In the genomic region with DNA sequence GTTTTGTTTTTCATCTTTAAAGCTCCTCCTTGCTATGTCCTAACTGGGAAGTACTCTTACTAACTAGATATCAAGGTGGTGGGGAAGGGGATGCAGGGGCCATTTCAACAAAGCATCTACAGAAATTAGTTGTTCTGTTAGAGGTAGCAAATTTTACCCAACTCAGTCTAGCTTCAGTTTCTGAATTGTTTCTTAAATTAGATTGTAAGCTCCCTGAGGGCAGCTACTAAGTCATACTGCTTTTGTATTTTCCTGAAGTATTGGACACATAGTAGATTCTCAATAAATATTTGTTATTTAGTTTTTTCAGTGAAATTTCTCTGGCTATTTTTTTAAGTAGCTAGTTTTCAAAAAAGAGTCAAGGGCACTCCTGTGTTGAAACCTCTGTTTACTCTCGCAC, we compare ENCODE assay signal across 12 cellular contexts. TPM values are rescaled to one million over a fixed set of nuclear protein-coding genes. Genes with fewer than 3 reads are reported as not detected.
DNase-seq lines count a peak whose midpoint lies in the region; ATAC-seq, FAIRE-seq and TF ChIP-seq lines count a peak whose summit lies in the region.
"Had no signal": no experiment of that assay in that cellular context is flagged by ENCODE, and none has a peak within 500 bp of the region (broad histone marks: within the 10 kb centered on the region; RNA-seq: fewer than 3 reads in every experiment).

No MANE protein-coding gene starts in this region.

- FAIRE-seq in HepG2 (lab: Jason Lieb, UNC) = no peak

- TF ChIP-seq EP300 in HepG2 (IDR thresholded peaks at IDR 0.05; ENCODE audit: low read depth in 2 of 2, low read length in 2 of 2) (no peak), HepG2 (CRISPR knock-in tag; IDR thresholded peaks at IDR 0.05; ENCODE audit: borderline replicate concordance) (no peak)

- intact Hi-C loops in HepG2 (cut with micrococcal nuclease; ENCODE audit: unreplicated experiment) (no loop called here), right lobe of liver (cut with DNase I) (no loop called here), lower lobe of right lung (cut with DNase I) (no loop called here)

- H3K4me2 ChIP-seq in HepG2 (ENCODE audit: low read depth, low read length) = peak overlapping the region; percentile 76

- H3K4me1 ChIP-seq in HepG2 (ENCODE audit: insufficient read depth, low read length) = peaks cover 75% of the 10 kb centered on the region
- peaks cover 0 to 41% (median 18%) of the 10 kb centered on the region in 4 donors for H3K4me1 ChIP-seq in right lobe of liver
- peaks cover 45% of the 10 kb centered on the region for H3K4me1 ChIP-seq in adipocyte (ENCODE audit: control insufficient read depth, insufficient read depth, low read length)
- peaks cover 57% of the 10 kb centered on the region for H3K4me1 ChIP-seq in lower lobe of right lung

- H3K4me3 ChIP-seq in HepG2 (replicated peaks in 1 of 3; ENCODE audit: insufficient read depth in 1 of 3, low read depth in 2 of 3, low read length in 3 of 3) = peak overlapping the region; percentile 76 to 96 (median 89); a peak in 5 of 6 replicates
- peak overlapping the region in 1 of 3 donors; percentile 80 for H3K4me3 ChIP-seq in right lobe of liver
- H3K4me3 ChIP-seq in adipocyte (ENCODE audit: low read length) = peak overlapping the region; percentile 94
- H3K4me3 ChIP-seq in lower lobe of right lung = peak overlapping the region; percentile 77

- peaks cover 91% of the 10 kb centered on the region for H3K79me2 ChIP-seq in HepG2 (ENCODE audit: insufficient read depth, low read length)

- no peak overlapping the region for H2AFZ ChIP-seq in HepG2 (ENCODE audit: low read length)

- H3K36me3 ChIP-seq in HepG2 (replicated peaks in 1 of 2; ENCODE audit: control insufficient read depth in 1 of 2, insufficient read depth in 2 of 2, low read length in 2 of 2) (peaks cover 9 to 41% of the 10 kb centered on the region in 2 experiments), right lobe of liver (peaks cover 0 to 40% (median 9%) of the 10 kb centered on the region in 4 donors), adipocyte (ENCODE audit: control insufficient read depth, insufficient read depth, low read length, severe bottlenecking) (peaks cover 43% of the 10 kb centered on the region), lower lobe of right lung (peaks cover 42% of the 10 kb centered on the region)

- BruUV-seq in HepG2 (replicated peaks; lab: Mats Ljungman, UMichigan) = no TSS peak

- ATAC-seq in HepG2 (no peak), right lobe of liver (no peak), lower lobe of right lung (no peak)

- TF ChIP-seq CTCF in HepG2 (CRISPR knock-in tag; IDR thresholded peaks at IDR 0.05) (no peak), right lobe of liver (IDR thresholded peaks at IDR 0.05) (no peak), lower lobe of right lung (IDR thresholded peaks at IDR 0.05) (no peak)

- POLR2A ChIA-PET in HepG2 (lab: Yijun Ruan, JAX) = interaction anchor here (1.0 to 1.2 kb wide), 2 partner anchors 18 to 113 kb away, joined by 3 read pairs; no protein-coding TSS in a partner anchor

- H3K9ac ChIP-seq in HepG2 (ENCODE audit: insufficient read depth, low read depth, low read length) = peak overlapping the region; percentile 85; the same call in 1 of the 2 replicates
- peak overlapping the region; percentile 95 for H3K9ac ChIP-seq in adipocyte (ENCODE audit: low read length)

- WGBS in HepG2 (ENCODE audit: low lambda C conversion rate) = 95% methylated on average over 1 of the region's 1 CpG
- 31% methylated on average over 1 of the region's 1 CpG for WGBS in right lobe of liver (ENCODE audit: insufficient coverage, low coverage, low lambda C conversion rate, missing lambda C conversion rate)

- peaks cover 28% of the 10 kb centered on the region for H4K20me1 ChIP-seq in HepG2 (ENCODE audit: insufficient read depth, low read length)

- no peaks in the 10 kb centered on the region for H3K9me3 ChIP-seq in HepG2 (ENCODE audit: low read length)
- no peaks in the 10 kb centered on the region for H3K9me3 ChIP-seq in right lobe of liver
- H3K9me3 ChIP-seq in adipocyte (ENCODE audit: control insufficient read depth, low read length) = no peaks in the 10 kb centered on the region
- no peaks in the 10 kb centered on the region for H3K9me3 ChIP-seq in lower lobe of right lung

- no peaks in the 10 kb centered on the region; a peak in 1 of 5 replicates for H3K27me3 ChIP-seq in HepG2 (ENCODE audit: control insufficient read depth in 1 of 2, insufficient read depth in 2 of 2, low read length in 2 of 2)
- no peaks in the 10 kb centered on the region for H3K27me3 ChIP-seq in right lobe of liver
- H3K27me3 ChIP-seq in adipocyte (replicated peaks; ENCODE audit: control insufficient read depth, insufficient read depth, low read length) = no peaks in the 10 kb centered on the region
- H3K27me3 ChIP-seq in lower lobe of right lung (ENCODE audit: low read depth) = no peaks in the 10 kb centered on the region

- H3K27ac ChIP-seq in HepG2 (ENCODE audit: extremely low read length, insufficient read depth, low read length) (no peak overlapping the region), right lobe of liver (peak overlapping the region in 1 of 3 donors; percentile 99), lower lobe of right lung (no peak overlapping the region)

- TF ChIP-seq POLR2A in HepG2 (IDR thresholded peaks at IDR 0.05; ENCODE audit: insufficient read depth in 1 of 2, low read depth in 2 of 2, low read length in 2 of 2) (no peak), right lobe of liver (IDR thresholded peaks at IDR 0.05) (no peak)

- in situ Hi-C loops in HepG2 (cut with HindIII; ENCODE audit: extremely low pct_ligation_motif_present, low pct_unique_long_range_greater_than_20kb) = no loop called here

- CTCF ChIA-PET in HepG2 (lab: Yijun Ruan, JAX; ENCODE audit: low intra/inter-chr PET ratio, low total read pairs) = no interaction called here

- DNase-seq in HepG2 (ENCODE audit: low spot score) (no peak), right lobe of liver (no peak), adipocyte (ENCODE audit: low read depth) (no peak), lower lobe of right lung (no peak), COR-L47 (lab: John Stamatoyannopoulos, UW) (no peak), AG20443 (ENCODE audit: low spot score) (no peak), nucleus accumbens (lab: John Stamatoyannopoulos, UW) (no peak), hippocampal formation (lab: John Stamatoyannopoulos, UW) (no peak)
- DNase-seq: GF-D8, NCI-H446 treated with DMSO at 0.1 percent for 48 hours had no signal

- TF ChIP-seq RAD21 in HepG2 (CRISPR knock-in tag; IDR thresholded peaks at IDR 0.05) = no peak

RNA-seq across cellular contexts. Expression of a gene that starts 1.8 kb away (rescaled TPM):
- total RNA-seq in HepG2 (2016; rRNA removed; fragmentation: Illumina TruSeq; extraction: Trizol) (74.2 and 75.9 TPM in 2 replicates), right lobe of liver (10 to 100 TPM; 26.8 to 57.2 (median 40.4) TPM), lower lobe of right lung (142 TPM)
- total RNA-seq in HepG2 (2016; cell fraction: cytosol; rRNA removed; fragmentation: Illumina TruSeq; extraction: Trizol; ENCODE audit: low read depth) = 32.2 and 32.3 TPM in 2 replicates
- total RNA-seq in HepG2 (2016; cell fraction: insoluble cytoplasmic fraction; rRNA removed; fragmentation: Illumina TruSeq; extraction: Trizol) = 62.4 and 77.2 TPM in 2 replicates
- total RNA-seq in HepG2 (2016; cell fraction: membrane; rRNA removed; fragmentation: Illumina TruSeq; extraction: Trizol) = 48.4 and 51.5 TPM in 2 replicates
- total RNA-seq in HepG2 (2016; cell fraction: nucleus; rRNA removed; fragmentation: Illumina TruSeq; extraction: Trizol) = 90.2 and 98.9 TPM in 2 replicates
- 140 and 159 TPM in 2 replicates for polyA plus RNA-seq in HepG2 (2011; rRNA removed)
- 59.5 and 64.7 TPM in 2 replicates for polyA plus RNA-seq in HepG2 (2011; cell fraction: cytosol; rRNA removed)
- 243 and 295 TPM in 2 replicates for polyA plus RNA-seq in HepG2 (2011; cell fraction: nucleus; rRNA removed)
- 73.3 and 82.5 TPM in 2 replicates for polyA plus RNA-seq in HepG2 (2012)
- 27.7 and 30.6 TPM in 2 replicates for polyA plus RNA-seq in HepG2 (2016; cell fraction: cytosol; fragmentation: Illumina TruSeq; extraction: Trizol; ENCODE audit: low read depth)
- 83.4 and 108 TPM in 2 replicates for polyA plus RNA-seq in HepG2 (2016; cell fraction: insoluble cytoplasmic fraction; fragmentation: Illumina TruSeq; extraction: Trizol; ENCODE audit: low read depth)
- 43.4 and 53.2 TPM in 2 replicates for polyA plus RNA-seq in HepG2 (2016; cell fraction: membrane; fragmentation: Illumina TruSeq; extraction: Trizol; ENCODE audit: low read depth)
- 205 and 223 TPM in 2 replicates for polyA plus RNA-seq in HepG2 (2016; cell fraction: nucleus; fragmentation: Illumina TruSeq; extraction: Trizol; ENCODE audit: insufficient read depth, low read depth)
- polyA minus RNA-seq in HepG2 (2011; rRNA and poly(A)+ RNA removed; ENCODE audit: low replicate concordance) = 231 and 359 TPM in 2 replicates
- polyA minus RNA-seq in HepG2 (2011; cell fraction: cytosol; rRNA and poly(A)+ RNA removed) = 29.0 and 31.7 TPM in 2 replicates
- 310 and 330 TPM in 2 replicates for polyA minus RNA-seq in HepG2 (2011; cell fraction: nucleus; rRNA and poly(A)+ RNA removed)

RNA-seq across cellular contexts. Expression of a gene that starts 16.4 kb away (rescaled TPM):
- not detected in 2 replicates for total RNA-seq in HepG2 (2016; rRNA removed; fragmentation: Illumina TruSeq; extraction: Trizol)
- total RNA-seq in HepG2 (2016; cell fraction: cytosol; rRNA removed; fragmentation: Illumina TruSeq; extraction: Trizol; ENCODE audit: low read depth) = not detected in 2 replicates
- total RNA-seq in HepG2 (2016; cell fraction: insoluble cytoplasmic fraction; rRNA removed; fragmentation: Illumina TruSeq; extraction: Trizol) = not detected in 2 replicates
- not detected in 2 replicates for total RNA-seq in HepG2 (2016; cell fraction: membrane; rRNA removed; fragmentation: Illumina TruSeq; extraction: Trizol)
- total RNA-seq in HepG2 (2016; cell fraction: nucleus; rRNA removed; fragmentation: Illumina TruSeq; extraction: Trizol) = not detected in 2 replicates
- polyA plus RNA-seq in HepG2 (2011; rRNA removed) = not detected in 2 replicates
- polyA plus RNA-seq in HepG2 (2011; cell fraction: cytosol; rRNA removed) = not detected in 2 replicates
- not detected in 2 replicates for polyA plus RNA-seq in HepG2 (2011; cell fraction: nucleus; rRNA removed)
- polyA plus RNA-seq in HepG2 (2012) = not detected in 2 replicates
- polyA plus RNA-seq in HepG2 (2016; cell fraction: cytosol; fragmentation: Illumina TruSeq; extraction: Trizol; ENCODE audit: low read depth) = not detected in 2 replicates
- not detected in 2 replicates for polyA plus RNA-seq in HepG2 (2016; cell fraction: insoluble cytoplasmic fraction; fragmentation: Illumina TruSeq; extraction: Trizol; ENCODE audit: low read depth)
- not detected in 2 replicates for polyA plus RNA-seq in HepG2 (2016; cell fraction: membrane; fragmentation: Illumina TruSeq; extraction: Trizol; ENCODE audit: low read depth)
- not detected in 2 replicates for polyA plus RNA-seq in HepG2 (2016; cell fraction: nucleus; fragmentation: Illumina TruSeq; extraction: Trizol; ENCODE audit: insufficient read depth, low read depth)
- polyA minus RNA-seq in HepG2 (2011; rRNA and poly(A)+ RNA removed; ENCODE audit: low replicate concordance) = not detected in 2 replicates
- polyA minus RNA-seq in HepG2 (2011; cell fraction: cytosol; rRNA and poly(A)+ RNA removed) = not detected in 2 replicates
- polyA minus RNA-seq in HepG2 (2011; cell fraction: nucleus; rRNA and poly(A)+ RNA removed) = not detected in 2 replicates
- not detected for total RNA-seq in right lobe of liver
- total RNA-seq in lower lobe of right lung = 2.8 TPM
- total RNA-seq: renal cortical epithelial cell had no signal
- polyA plus RNA-seq: adipose tissue had no signal

RNA-seq across cellular contexts. Expression of a gene that starts 30.6 kb away (rescaled TPM):
- total RNA-seq in HepG2 (2016; rRNA removed; fragmentation: Illumina TruSeq; extraction: Trizol) (307 and 481 TPM in 2 replicates), right lobe of liver (100 to 1,000 TPM in 3 of 6 experiments, 10 to 100 TPM in 3; 76.3 to 189 (median 120) TPM), lower lobe of right lung (334 TPM)
- 53.8 and 55.7 TPM in 2 replicates for total RNA-seq in HepG2 (2016; cell fraction: cytosol; rRNA removed; fragmentation: Illumina TruSeq; extraction: Trizol; ENCODE audit: low read depth)
- 323 and 475 TPM in 2 replicates for total RNA-seq in HepG2 (2016; cell fraction: insoluble cytoplasmic fraction; rRNA removed; fragmentation: Illumina TruSeq; extraction: Trizol)
- total RNA-seq in HepG2 (2016; cell fraction: membrane; rRNA removed; fragmentation: Illumina TruSeq; extraction: Trizol) = 138 and 148 TPM in 2 replicates
- 108 and 115 TPM in 2 replicates for total RNA-seq in HepG2 (2016; cell fraction: nucleus; rRNA removed; fragmentation: Illumina TruSeq; extraction: Trizol)
- 131 and 160 TPM in 2 replicates for polyA plus RNA-seq in HepG2 (2011; rRNA removed)
- 118 and 149 TPM in 2 replicates for polyA plus RNA-seq in HepG2 (2011; cell fraction: cytosol; rRNA removed)
- 45.9 and 62.4 TPM in 2 replicates for polyA plus RNA-seq in HepG2 (2011; cell fraction: nucleus; rRNA removed)
- 153 and 194 TPM in 2 replicates for polyA plus RNA-seq in HepG2 (2012)
- polyA plus RNA-seq in HepG2 (2016; cell fraction: cytosol; fragmentation: Illumina TruSeq; extraction: Trizol; ENCODE audit: low read depth) = 89.5 and 101 TPM in 2 replicates
- polyA plus RNA-seq in HepG2 (2016; cell fraction: insoluble cytoplasmic fraction; fragmentation: Illumina TruSeq; extraction: Trizol; ENCODE audit: low read depth) = 611 and 615 TPM in 2 replicates
- 145 TPM in 2 replicates for polyA plus RNA-seq in HepG2 (2016; cell fraction: membrane; fragmentation: Illumina TruSeq; extraction: Trizol; ENCODE audit: low read depth)
- 192 and 200 TPM in 2 replicates for polyA plus RNA-seq in HepG2 (2016; cell fraction: nucleus; fragmentation: Illumina TruSeq; extraction: Trizol; ENCODE audit: insufficient read depth, low read depth)
- 66.0 and 182 TPM in 2 replicates for polyA minus RNA-seq in HepG2 (2011; rRNA and poly(A)+ RNA removed; ENCODE audit: low replicate concordance)
- polyA minus RNA-seq in HepG2 (2011; cell fraction: cytosol; rRNA and poly(A)+ RNA removed) = 56.6 and 67.6 TPM in 2 replicates
- polyA minus RNA-seq in HepG2 (2011; cell fraction: nucleus; rRNA and poly(A)+ RNA removed) = 52.8 and 54.2 TPM in 2 replicates

RNA-seq across cellular contexts. Expression of a gene that starts 49.9 kb away (rescaled TPM):
- total RNA-seq in HepG2 (2016; rRNA removed; fragmentation: Illumina TruSeq; extraction: Trizol) (89.2 and 104 TPM in 2 replicates), right lobe of liver (10 to 100 TPM; 40.2 to 82.0 (median 44.9) TPM), lower lobe of right lung (75.4 TPM)
- 42.6 and 45.4 TPM in 2 replicates for total RNA-seq in HepG2 (2016; cell fraction: cytosol; rRNA removed; fragmentation: Illumina TruSeq; extraction: Trizol; ENCODE audit: low read depth)
- 96.4 and 107 TPM in 2 replicates for total RNA-seq in HepG2 (2016; cell fraction: insoluble cytoplasmic fraction; rRNA removed; fragmentation: Illumina TruSeq; extraction: Trizol)
- total RNA-seq in HepG2 (2016; cell fraction: membrane; rRNA removed; fragmentation: Illumina TruSeq; extraction: Trizol) = 89.9 and 90.2 TPM in 2 replicates
- 50.1 and 56.3 TPM in 2 replicates for total RNA-seq in HepG2 (2016; cell fraction: nucleus; rRNA removed; fragmentation: Illumina TruSeq; extraction: Trizol)
- polyA plus RNA-seq in HepG2 (2011; rRNA removed) = 120 and 128 TPM in 2 replicates
- 106 TPM in 2 replicates for polyA plus RNA-seq in HepG2 (2011; cell fraction: cytosol; rRNA removed)
- 70.0 and 84.2 TPM in 2 replicates for polyA plus RNA-seq in HepG2 (2011; cell fraction: nucleus; rRNA removed)
- polyA plus RNA-seq in HepG2 (2012) = 64.9 and 90.6 TPM in 2 replicates
- 44.0 and 44.7 TPM in 2 replicates for polyA plus RNA-seq in HepG2 (2016; cell fraction: cytosol; fragmentation: Illumina TruSeq; extraction: Trizol; ENCODE audit: low read depth)
- polyA plus RNA-seq in HepG2 (2016; cell fraction: insoluble cytoplasmic fraction; fragmentation: Illumina TruSeq; extraction: Trizol; ENCODE audit: low read depth) = 101 and 113 TPM in 2 replicates
- 76.6 and 79.0 TPM in 2 replicates for polyA plus RNA-seq in HepG2 (2016; cell fraction: membrane; fragmentation: Illumina TruSeq; extraction: Trizol; ENCODE audit: low read depth)
- polyA plus RNA-seq in HepG2 (2016; cell fraction: nucleus; fragmentation: Illumina TruSeq; extraction: Trizol; ENCODE audit: insufficient read depth, low read depth) = 86.4 and 97.4 TPM in 2 replicates
- 75.0 and 215 TPM in 2 replicates for polyA minus RNA-seq in HepG2 (2011; rRNA and poly(A)+ RNA removed; ENCODE audit: low replicate concordance)
- 29.9 and 30.5 TPM in 2 replicates for polyA minus RNA-seq in HepG2 (2011; cell fraction: cytosol; rRNA and poly(A)+ RNA removed)
- polyA minus RNA-seq in HepG2 (2011; cell fraction: nucleus; rRNA and poly(A)+ RNA removed) = 16.0 and 25.0 TPM in 2 replicates
